In genomic region chr14:77965919-77966435, GRCh38 we compare ENCODE assay signal across 9 cellular contexts.
DNase-seq lines count a peak whose midpoint lies in the region; ATAC-seq and TF ChIP-seq lines count a peak whose summit lies in the region.
"Had no signal": no experiment of that assay in that cellular context is flagged by ENCODE, and none has a peak within 500 bp of the region (broad histone marks: within the 10 kb centered on the region; RNA-seq: fewer than 3 reads in every experiment).

No MANE protein-coding gene starts in this region.

- H3K27ac Mint-ChIP-seq in nephron progenitor cell: no peak overlapping the region
- H3K27ac Mint-ChIP-seq: IgD-negative memory B cell had no signal

- peak overlapping the region; percentile 48 for H3K4me2 ChIP-seq in OCI-LY3 (ENCODE audit: low read length)

- no peak overlapping the region for H3K9ac ChIP-seq in OCI-LY3 (ENCODE audit: low read length)

- peak; percentile 30 for TF ChIP-seq POLR2A in erythroblast (IDR thresholded peaks at IDR 0.05; ENCODE audit: low read length)

- peak overlapping the region; percentile 74 for H3K4me3 Mint-ChIP-seq in nephron progenitor cell

- H3K79me2 ChIP-seq in OCI-LY3 (ENCODE audit: low read length): no peaks in the 10 kb centered on the region

- no peak for TF ChIP-seq CTCF in OCI-LY3 (IDR thresholded peaks at IDR 0.05; ENCODE audit: low read depth, low read length)
- TF ChIP-seq CTCF in nephron progenitor cell (IDR thresholded peaks at IDR 0.05): no peak

- H3K27me3 ChIP-seq in OCI-LY3 (ENCODE audit: low read depth, low read length): no peaks in the 10 kb centered on the region; the same call in 1 of the 2 replicates

- ATAC-seq in GM19025 (IDR thresholded peaks at IDR 0.05; ENCODE audit: low read depth, unreplicated experiment) (peak; percentile 62), HG03280 (IDR thresholded peaks at IDR 0.05; ENCODE audit: unreplicated experiment) (peak; percentile 41)

- H4K20me1 ChIP-seq in OCI-LY3 (ENCODE audit: insufficient read depth, low read length): no peaks in the 10 kb centered on the region

- no peaks in the 10 kb centered on the region for H3K36me3 Mint-ChIP-seq in nephron progenitor cell (ENCODE audit: low read depth)
- H3K36me3 Mint-ChIP-seq: IgD-negative memory B cell had no signal

- no peak overlapping the region for H3K27ac ChIP-seq in OCI-LY3 (ENCODE audit: low read length)

- H3K36me3 ChIP-seq in OCI-LY3 (replicated peaks; ENCODE audit: low read depth, low read length): no peaks in the 10 kb centered on the region

- peak overlapping the region; percentile 23; the same call in 1 of the 2 replicates for H2AFZ ChIP-seq in OCI-LY3 (ENCODE audit: low read depth, low read length)

- peak overlapping the region; percentile 57 for H3K4me3 ChIP-seq in OCI-LY3 (ENCODE audit: low read length)

- no peaks in the 10 kb centered on the region for H3K4me1 ChIP-seq in OCI-LY3 (ENCODE audit: low read length)

- DNase-seq in COLO829 (ENCODE audit: low spot score) (peak; percentile 25), erythroblast (lab: John Stamatoyannopoulos, UW) (peak; percentile 55 to 58), nephron progenitor cell (peak; percentile 70), cortex of kidney (lab: John Stamatoyannopoulos, UW) (no peak)
- no peak for DNase-seq in stimulated activated CD4-positive, alpha-beta T cell treated with anti-CD3 and anti-CD28 coated beads, Interleukin-4, amount 100 ng/mL, for 4 hours

- peaks cover 76% of the 10 kb centered on the region for H3K27me3 Mint-ChIP-seq in nephron progenitor cell (ENCODE audit: low read depth, poor library complexity)

- peaks cover 6% of the 10 kb centered on the region for H3K4me1 Mint-ChIP-seq in nephron progenitor cell

- H3K9me3 ChIP-seq in OCI-LY3 (ENCODE audit: insufficient read depth, low read length): no peaks in the 10 kb centered on the region

- H3K9me3 Mint-ChIP-seq in nephron progenitor cell: peaks cover 4% of the 10 kb centered on the region
- H3K9me3 Mint-ChIP-seq: IgD-negative memory B cell had no signal

Comparison
In these comparisons a context has a peak if more than half of its experiments do, and no peak if none do; other contexts are left out.
1. DNase-seq: peak in COLO829 (single experiment), erythroblast (2 of 2) and nephron progenitor cell (single experiment); none in stimulated activated CD4-positive, alpha-beta T cell treated with anti-CD3 and anti-CD28 coated beads, Interleukin-4, amount 100 ng/mL, for 4 hours (0 of 2) and cortex of kidney (single experiment).